ENCODE assay signal across 1 cellular context in genomic region chr6:126056355-126057004, GRCh38.
TF ChIP-seq lines count a peak whose summit lies in the region.

No MANE protein-coding gene starts in this region.

TF ChIP-seq in K562, 482 proteins besides CTCF, POLR2A, EP300 and RAD21 (continued from another document):
- TF ChIP-seq MITF (IDR thresholded peaks at IDR 0.05) (no peak), CBFA2T2 (conservative IDR thresholded peaks at IDR 0.05) (peak; percentile 85), MLLT1 (IDR thresholded peaks at IDR 0.05) (peak in 1 of 2 experiments; percentile 23; a peak in 1 of 4 replicates), TCF3 (CRISPR knock-in tag; IDR thresholded peaks at IDR 0.05) (peak; percentile 80), DPF2 (IDR thresholded peaks at IDR 0.05) (peak; percentile 36; the same call in 1 of the 2 replicates), ATF7 (IDR thresholded peaks at IDR 0.05) (0 out of 2 replicates have a peak, but pooled peaks have one; percentile 19), TAL1 (IDR thresholded peaks at IDR 0.05) (peak; percentile 71), UBTF (IDR thresholded peaks at IDR 0.05; ENCODE audit: borderline replicate concordance in 1 of 2, low read depth in 2 of 2, low read length in 2 of 2) (peak in 1 of 2 experiments; percentile 80; a peak in 1 of 4 replicates), MNT (conservative IDR thresholded peaks at IDR 0.05) (0 out of 4 replicates have a peak, but pooled peaks of 1 of the 2 experiments have one; percentile 17), ZEB2 (IDR thresholded peaks at IDR 0.05) (peak; percentile 41; the same call in 1 of the 2 replicates), NR2C2 (CRISPR knock-in tag; IDR thresholded peaks at IDR 0.05) (no peak), NR2C2 (tag; IDR thresholded peaks at IDR 0.05) (0 out of 2 replicates have a peak, but pooled peaks have one; percentile 17), ATF3 (IDR thresholded peaks at IDR 0.05) (0 out of 2 replicates have a peak, but pooled peaks have one; percentile 25), ATF3 (CRISPR knock-in tag; conservative IDR thresholded peaks at IDR 0.05) (no peak), MTA2 (IDR thresholded peaks at IDR 0.05; ENCODE audit: low read depth) (peak; percentile 44; the same call in 1 of the 2 replicates), USF1 (CRISPR knock-in tag; IDR thresholded peaks at IDR 0.05) (peak; percentile 12; the same call in 1 of the 2 replicates), SPI1 (IDR thresholded peaks at IDR 0.05; ENCODE audit: borderline replicate concordance, low read depth, low read length) (peak; percentile 72; the same call in 1 of the 2 replicates), HNRNPUL1 (IDR thresholded peaks at IDR 0.05; ENCODE audit: low read length) (no peak), JUND (IDR thresholded peaks at IDR 0.05; ENCODE audit: borderline replicate concordance, low read depth, low read length) (peak; percentile 9; the same call in 1 of the 2 replicates), JUND (tag; IDR thresholded peaks at IDR 0.05; ENCODE audit: borderline replicate concordance, low read depth, low read length) (peak; percentile 63; the same call in 2 of the 3 replicates), ETV1 (tag; conservative IDR thresholded peaks at IDR 0.05; ENCODE audit: low read depth) (no peak), DLX4 (CRISPR knock-in tag; IDR thresholded peaks at IDR 0.05) (no peak), FUS (optimal IDR thresholded peaks at IDR 0.05; ENCODE audit: low read depth, low read length) (no peak), CXXC5 (CRISPR knock-in tag; IDR thresholded peaks at IDR 0.05) (0 out of 2 replicates have a peak, but pooled peaks have one; percentile 45), ESRRA (IDR thresholded peaks at IDR 0.05; ENCODE audit: borderline replicate concordance, low read depth) (peak; percentile 30; the same call in 1 of the 2 replicates), NCOR1 (IDR thresholded peaks at IDR 0.05) (peak; percentile 67), SMARCE1 (IDR thresholded peaks at IDR 0.05) (peak; percentile 63; the same call in 1 of the 2 replicates), NR4A1 (CRISPR knock-in tag; IDR thresholded peaks at IDR 0.05) (no peak), NR4A1 (tag; IDR thresholded peaks at IDR 0.05) (no peak)
